In the genomic region with DNA sequence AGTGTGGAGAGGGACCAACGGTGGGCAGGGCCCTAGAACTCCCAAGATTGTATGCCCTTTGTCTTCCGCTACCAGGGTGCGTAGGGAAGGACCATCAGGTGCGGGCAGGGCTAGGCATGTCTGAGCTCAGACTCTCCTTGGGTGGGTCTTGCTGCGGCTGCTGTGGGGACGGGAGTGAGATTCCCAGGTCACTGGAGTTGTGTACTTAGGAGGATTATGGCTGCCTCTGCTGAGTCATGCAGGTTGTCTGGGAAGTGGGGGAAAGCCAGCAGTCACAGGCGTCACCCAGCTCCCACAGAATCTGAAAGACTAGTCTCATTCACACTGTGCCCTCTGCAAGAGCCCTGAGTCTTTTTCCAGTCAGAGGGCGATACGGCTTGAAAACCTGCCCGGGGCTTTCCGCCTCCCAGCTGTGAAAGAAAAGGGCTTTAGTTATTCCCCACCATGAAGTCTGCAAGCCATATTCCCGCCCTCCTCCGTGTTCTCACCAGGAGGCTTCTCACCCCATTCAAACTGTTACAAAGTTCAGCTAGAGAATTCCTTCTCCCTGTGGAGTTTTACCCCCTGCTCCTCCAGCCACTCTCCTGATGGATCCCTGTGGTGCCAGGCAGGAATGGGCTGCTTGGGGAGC, we compare ENCODE assay signal across 11 cellular contexts. TPM values are rescaled to one million over a fixed set of nuclear protein-coding genes. Genes with fewer than 3 reads are reported as not detected.
A peak's percentile ranks its signal among the peaks of the same experiment; 100 is the strongest.
DNase-seq lines count a peak whose midpoint lies in the region; FAIRE-seq and TF ChIP-seq lines count a peak whose summit lies in the region.
"Not testable (repeated sequence)": the region's sequence is repeated elsewhere in the genome, so short reads cannot be mapped to it uniquely, and the experiment has no call there.
"Had no signal": no experiment of that assay in that cellular context is flagged by ENCODE, and none has a peak within 500 bp of the region (broad histone marks: within the 10 kb centered on the region; RNA-seq: fewer than 3 reads in every experiment).

No MANE protein-coding gene starts in this region.

- H3K27me3 Mint-ChIP-seq in astrocyte (ENCODE audit: low read depth, unreplicated experiment), result not testable (repeated sequence)

- not testable (repeated sequence) for H3K23ac ChIP-seq in H1 (ENCODE audit: insufficient read length)
- H3K23ac ChIP-seq in neuronal stem cell (ENCODE audit: low read depth, low read length, poor library complexity), result peak overlapping the region; percentile 2

- not testable (repeated sequence) for TF ChIP-seq CTCF in astrocyte (IDR thresholded peaks at IDR 0.05; ENCODE audit: insufficient read depth, low read depth, low read length); H1 (IDR thresholded peaks at IDR 0.05; ENCODE audit: control extremely low read depth in 1 of 3, insufficient read depth in 1 of 3, low read depth in 1 of 3, low read length in 3 of 3); hepatocyte (IDR thresholded peaks at IDR 0.05; ENCODE audit: poor library complexity); keratinocyte (optimal IDR thresholded peaks at IDR 0.05 in 1 of 3, IDR thresholded peaks at IDR 0.05 in 1 of 3, conservative IDR thresholded peaks at IDR 0.05 in 1 of 3; ENCODE audit: extremely low read depth in 1 of 3, insufficient read depth in 2 of 3, low read length in 3 of 3)

- not testable (repeated sequence) for H4K8ac ChIP-seq in H1 (ENCODE audit: extremely low read depth, insufficient read depth, low read length); neuronal stem cell (ENCODE audit: low read depth, low read length)

- peak overlapping the region; percentile 93 for H4K5ac ChIP-seq in H1 (ENCODE audit: insufficient read length, low read depth, low read length)

- peak overlapping the region; percentile 19; the same call in 1 of the 2 replicates for H2BK12ac ChIP-seq in H1 (ENCODE audit: low read depth, low read length)
- H2BK12ac ChIP-seq in neuronal stem cell (ENCODE audit: low read length), result not testable (repeated sequence)

- H3K56ac ChIP-seq in H1 (replicated peaks; ENCODE audit: insufficient read length, low read depth, low read length), result not testable (repeated sequence)

- not testable (repeated sequence) for H4K91ac ChIP-seq in H1 (replicated peaks; ENCODE audit: insufficient read length, low read length); neuronal stem cell (ENCODE audit: low read depth, low read length, poor library complexity)

- peak overlapping the region; percentile 99 for H2BK15ac ChIP-seq in H1 (ENCODE audit: low read length)
- H2BK15ac ChIP-seq in neuronal stem cell (ENCODE audit: low read length), result not testable (repeated sequence)

- not testable (repeated sequence) for H3K9me3 ChIP-seq in HUES64 (ENCODE audit: insufficient read depth, low read depth, low read length); astrocyte (ENCODE audit: insufficient read depth, low read depth, low read length); H1 (ENCODE audit: insufficient read depth in 2 of 2, low read depth in 1 of 2, low read length in 1 of 2); hepatocyte (ENCODE audit: low read depth); keratinocyte (ENCODE audit: control insufficient read depth, low read depth, low read length); neuronal stem cell (replicated peaks in 1 of 2; ENCODE audit: control insufficient read depth in 2 of 2, insufficient read depth in 1 of 2, low read depth in 1 of 2, low read length in 2 of 2)

- not testable (repeated sequence) for FAIRE-seq in astrocyte (lab: Jason Lieb, UNC); keratinocyte (lab: Jason Lieb, UNC)
- FAIRE-seq in H1 (lab: Jason Lieb, UNC), result peak; percentile 45

- H3K27me3 ChIP-seq in H7 (ENCODE audit: control insufficient read depth, insufficient read depth, low read length); HUES64 (ENCODE audit: insufficient read depth, low read length); astrocyte (ENCODE audit: insufficient read depth, low read length); H1 (replicated peaks in 1 of 4; ENCODE audit: control insufficient read depth in 3 of 4, extremely low read depth in 1 of 4, insufficient read depth in 3 of 4, low read length in 3 of 4); hepatocyte; keratinocyte (ENCODE audit: control insufficient read depth, extremely low read depth, insufficient read depth, low read length); neuronal stem cell (ENCODE audit: control insufficient read depth in 3 of 3, insufficient read depth in 3 of 3, low read depth in 1 of 3, low read length in 3 of 3): not testable (repeated sequence)

- not testable (repeated sequence) for TF ChIP-seq POLR2A in H1 (IDR thresholded peaks at IDR 0.05; ENCODE audit: control extremely low read depth in 1 of 2, low read depth in 2 of 2, low read length in 2 of 2)

- dilution Hi-C loops in keratinocyte (cut with MboI; ENCODE audit: extremely low pct_ligation_motif_present, low sequenced_read_pairs), result not testable (repeated sequence)

- peak overlapping the region; percentile 80; the same call in 1 of the 2 replicates for H2BK20ac ChIP-seq in H1 (ENCODE audit: low read length)

- not testable (repeated sequence) for H3K9me2 ChIP-seq in hepatocyte (replicated peaks; ENCODE audit: insufficient read depth)

- H3K27ac ChIP-seq in HUES64 (ENCODE audit: low read depth, low read length) (peak overlapping the region; percentile 88), H1 (ENCODE audit: low read depth, low read length) (peak overlapping the region; percentile 53; the same call in 1 of the 2 replicates), hepatocyte (peak overlapping the region; percentile 79), keratinocyte (ENCODE audit: control insufficient read depth, insufficient read depth, low read length) (peak overlapping the region; percentile 36), neuronal stem cell (replicated peaks; ENCODE audit: low read length) (peak overlapping the region; percentile 31)
- H3K27ac ChIP-seq in astrocyte (ENCODE audit: low read depth, low read length), result not testable (repeated sequence)

- H3K4me1 ChIP-seq in HUES64 (ENCODE audit: insufficient read depth, low read length), result peaks cover 15% of the 10 kb centered on the region
- H3K4me1 ChIP-seq in astrocyte (ENCODE audit: insufficient read depth, low read length); hepatocyte (ENCODE audit: insufficient read depth); neuronal stem cell (ENCODE audit: control insufficient read depth in 2 of 2, insufficient read depth in 1 of 2, low read depth in 1 of 2, low read length in 2 of 2): not testable (repeated sequence)
- peaks cover 2 to 11% (median 5%) of the 10 kb centered on the region in 4 experiments for H3K4me1 ChIP-seq in H1 (replicated peaks in 1 of 4; ENCODE audit: control insufficient read depth in 3 of 4, insufficient read depth in 4 of 4, low read length in 3 of 4)
- peaks cover 14% of the 10 kb centered on the region for H3K4me1 ChIP-seq in keratinocyte (ENCODE audit: control insufficient read depth, extremely low read depth, insufficient read depth, low read length)

- not testable (repeated sequence) for H2BK120ac ChIP-seq in H1 (replicated peaks; ENCODE audit: low read depth, low read length); neuronal stem cell (ENCODE audit: low read depth, low read length)

- not testable (repeated sequence) for H3K36me3 ChIP-seq in H7 (replicated peaks; ENCODE audit: control insufficient read depth, insufficient read depth, low read length); HUES64 (ENCODE audit: insufficient read depth, low read length); astrocyte (ENCODE audit: insufficient read depth, low read length); H1 (ENCODE audit: control insufficient read depth in 2 of 4, insufficient read depth in 4 of 4, low read length in 3 of 4); hepatocyte (replicated peaks; ENCODE audit: insufficient read depth, low read depth); keratinocyte (ENCODE audit: control insufficient read depth in 2 of 2, extremely low read depth in 1 of 2, insufficient read depth in 2 of 2, low read length in 2 of 2); neuronal stem cell (replicated peaks in 1 of 2; ENCODE audit: control insufficient read depth in 2 of 2, insufficient read depth in 2 of 2, low read length in 2 of 2)

- peak; percentile 36 for DNase-seq in H7
- DNase-seq in astrocyte (ENCODE audit: low read depth); neuronal stem cell (ENCODE audit: low spot score): not testable (repeated sequence)
- peak; percentile 44 to 54 for DNase-seq in H1 (ENCODE audit: low read depth in 1 of 2, low spot score in 2 of 2)
- DNase-seq in hepatocyte (ENCODE audit: low spot score), result peak; percentile 27
- peak; percentile 13 for DNase-seq in keratinocyte (ENCODE audit: low read depth, low spot score)

- peak overlapping the region; percentile 87 for H3K27ac Mint-ChIP-seq in astrocyte (ENCODE audit: unreplicated experiment)

- not testable (repeated sequence) for H3K4me3 Mint-ChIP-seq in astrocyte (ENCODE audit: unreplicated experiment)

- not testable (repeated sequence) for H3K4me1 Mint-ChIP-seq in astrocyte (ENCODE audit: low read depth, unreplicated experiment)

- not testable (repeated sequence) for H3K79me1 ChIP-seq in H1 (ENCODE audit: low read depth, low read length); neuronal stem cell (ENCODE audit: low read depth, low read length)

- H3K36me3 Mint-ChIP-seq in astrocyte (ENCODE audit: low read depth, unreplicated experiment), result not testable (repeated sequence)

- H3K18ac ChIP-seq in H1 (ENCODE audit: extremely low read depth, low read length) (peak overlapping the region; percentile 93), neuronal stem cell (ENCODE audit: low read length) (peak overlapping the region; percentile 20)

- H3K4me2 ChIP-seq in astrocyte (ENCODE audit: low read length); neuronal stem cell (ENCODE audit: insufficient read depth, low read length, poor library complexity, severe bottlenecking): not testable (repeated sequence)
- H3K4me2 ChIP-seq in H1 (ENCODE audit: insufficient read depth in 1 of 2, low read depth in 2 of 2, low read length in 2 of 2) (peak overlapping the region; percentile 34 to 43; a peak in 3 of 4 replicates), hepatocyte (peak overlapping the region; percentile 47), keratinocyte (ENCODE audit: control insufficient read depth, extremely low read depth, insufficient read depth, low read depth, low read length) (peak overlapping the region; percentile 58)

- not testable (repeated sequence) for H3K4me3 ChIP-seq in H7 (ENCODE audit: insufficient read depth, low read depth, low read length); HUES64 (ENCODE audit: low read length); astrocyte (ENCODE audit: insufficient read depth, low read depth, low read length); hepatocyte; keratinocyte (ENCODE audit: control insufficient read depth in 2 of 3, extremely low read depth in 1 of 3, insufficient read depth in 2 of 3, low read depth in 1 of 3, low read length in 3 of 3); neuronal stem cell (ENCODE audit: low read length in 2 of 2)
- peak overlapping the region in 1 of 4 experiments; percentile 6; a peak in 1 of 8 replicates for H3K4me3 ChIP-seq in H1 (ENCODE audit: extremely low read depth in 1 of 4, insufficient read depth in 2 of 4, low read depth in 3 of 4, low read length in 4 of 4)

- CTCF ChIA-PET in H1 (lab: Charles Lee; ENCODE audit: partially characterized antibody), result interaction anchor here (0.5 to 1.9 kb wide), 4 partner anchors 19 to 774 kb away, joined by 3 to 6 read pairs (median 4); no protein-coding TSS in a partner anchor

- not testable (repeated sequence) for H4K20me1 ChIP-seq in astrocyte (ENCODE audit: insufficient read depth, low read length); H1 (replicated peaks in 1 of 2; ENCODE audit: control insufficient read depth in 1 of 2, insufficient read depth in 2 of 2, low read length in 2 of 2); hepatocyte (ENCODE audit: insufficient read depth, poor library complexity, severe bottlenecking); keratinocyte (ENCODE audit: control insufficient read depth, extremely low read depth, insufficient read depth, low read length)

- 0 out of 2 replicates have a peak overlapping the region, but pooled peaks have one; percentile 5 for H2AK5ac ChIP-seq in H1 (ENCODE audit: low read depth, low read length)
- H2AK5ac ChIP-seq in neuronal stem cell (ENCODE audit: low read depth, low read length), result not testable (repeated sequence)

- POLR2A ChIA-PET in H1 (lab: Charles Lee; ENCODE audit: partially characterized antibody), result interaction anchor here (0.6 kb wide), 1 partner anchor 24 kb away, joined by 3 read pairs; no protein-coding TSS in a partner anchor

- H2BK5ac ChIP-seq in H1 (ENCODE audit: low read depth, low read length), result peak overlapping the region; percentile 91; the same call in 1 of the 2 replicates
- H2BK5ac ChIP-seq in neuronal stem cell (ENCODE audit: low read length), result not testable (repeated sequence)

- not testable (repeated sequence) for H3K79me2 ChIP-seq in astrocyte (ENCODE audit: insufficient read depth, low read length); H1 (ENCODE audit: control insufficient read depth in 1 of 2, insufficient read depth in 2 of 2, low read length in 2 of 2); hepatocyte; keratinocyte (ENCODE audit: control insufficient read depth, insufficient read depth, low read length)

- H3K9me3 Mint-ChIP-seq in astrocyte (ENCODE audit: unreplicated experiment), result not testable (repeated sequence)

- H3K23me2 ChIP-seq in H1 (ENCODE audit: low read depth, low read length), result not testable (repeated sequence)

- not testable (repeated sequence) for H3K9me1 ChIP-seq in keratinocyte (ENCODE audit: control insufficient read depth, extremely low read depth, insufficient read depth, low read length)

- H3K9ac ChIP-seq in HUES64 (ENCODE audit: low read depth, low read length), result peak overlapping the region; percentile 46; the same call in 1 of the 2 replicates
- not testable (repeated sequence) for H3K9ac ChIP-seq in astrocyte (ENCODE audit: low read length); H1 (replicated peaks in 1 of 4; ENCODE audit: extremely low read depth in 1 of 4, low read depth in 3 of 4, low read length in 3 of 4); neuronal stem cell (ENCODE audit: low read depth, low read length, poor library complexity)
- peak overlapping the region; percentile 41 for H3K9ac ChIP-seq in keratinocyte (ENCODE audit: control insufficient read depth, extremely low read depth, insufficient read depth, low read length)

- H2AFZ ChIP-seq in astrocyte (ENCODE audit: low read depth, low read length) (peak overlapping the region; percentile 63), hepatocyte (peak overlapping the region; percentile 70), keratinocyte (ENCODE audit: control insufficient read depth, low read length) (peak overlapping the region; percentile 84), neuronal stem cell (ENCODE audit: low read length) (peak overlapping the region; percentile 59)
- H2AFZ ChIP-seq in H1 (ENCODE audit: low read length), result not testable (repeated sequence)

- H3K4ac ChIP-seq in H1 (replicated peaks; ENCODE audit: insufficient read length, low read depth, low read length); neuronal stem cell (ENCODE audit: low read length): not testable (repeated sequence)

- H3K14ac ChIP-seq in H1 (ENCODE audit: insufficient read length); neuronal stem cell (ENCODE audit: low read length): not testable (repeated sequence)

- WGBS in HUES64, result 18% methylated on average over 13 of the region's 13 CpGs
- 53% methylated on average over 13 of the region's 13 CpGs; no CpG with 5 or more reads in 1 of the 2 experiments for WGBS in H1 (ENCODE audit: extremely low coverage in 1 of 2, insufficient coverage in 1 of 2, insufficient read length in 1 of 2, insufficient replicate concordance in 2 of 2, low coverage in 1 of 2, low lambda C conversion rate in 2 of 2, missing lambda C conversion rate in 1 of 2), 2 experiments
- 38% methylated on average over 13 of the region's 13 CpGs for WGBS in hepatocyte (ENCODE audit: low lambda C conversion rate, missing lambda C conversion rate)
- WGBS in neuronal stem cell (ENCODE audit: extremely low coverage in 2 of 2, insufficient read length in 2 of 2, insufficient replicate concordance in 1 of 2), 2 donors, result no CpG with 5 or more reads among the region's 13 CpGs

- not testable (repeated sequence) for TF ChIP-seq EP300 in H1 (IDR thresholded peaks at IDR 0.05; ENCODE audit: borderline replicate concordance in 1 of 2, low read depth in 2 of 2, low read length in 2 of 2)

- not testable (repeated sequence) for TF ChIP-seq RAD21 in H1 (IDR thresholded peaks at IDR 0.05 in 1 of 2, conservative IDR thresholded peaks at IDR 0.05 in 1 of 2; ENCODE audit: low read depth in 2 of 2, low read length in 2 of 2)

RNA-seq across cellular contexts. Expression of a gene that starts 9.1 kb away (rescaled TPM):
- not detected in 2 replicates for total RNA-seq in H7 (2014; rRNA removed; shearing (Covaris generic))
- polyA plus RNA-seq in HUES64 (2013, experiment 1 of 2), result not detected
- not detected for polyA plus RNA-seq in HUES64 (2013, experiment 2 of 2)
- not detected in 2 replicates for total RNA-seq in astrocyte
- not detected in 2 replicates for total RNA-seq in H1 (2021; fragmentation: NEBNext Ultra II Directional; extraction: Animal tissue kit (Norgen Biotek cat#: 25700))
- polyA plus RNA-seq in H1 (2011; rRNA removed), result not detected in 2 replicates
- not detected for polyA plus RNA-seq in H1 (2011; cell fraction: cytosol; rRNA removed)
- not detected for polyA plus RNA-seq in H1 (2011; cell fraction: nucleus; rRNA removed)
- not detected in 4 replicates for polyA plus RNA-seq in H1 (2012, experiment 1 of 2)
- not detected for polyA plus RNA-seq in H1 (2012, experiment 2 of 2)
- polyA plus RNA-seq in H1 (2013, experiment 1 of 2), result not detected
- not detected for polyA plus RNA-seq in H1 (2013, experiment 2 of 2)
- not detected in 2 replicates for polyA minus RNA-seq in H1 (2011; rRNA and poly(A)+ RNA removed)
- not detected for polyA minus RNA-seq in H1 (2011; cell fraction: cytosol; rRNA and poly(A)+ RNA removed)
- polyA minus RNA-seq in H1 (2011; cell fraction: nucleus; rRNA and poly(A)+ RNA removed), result not detected
- not detected in 2 replicates for total RNA-seq in hepatocyte
- not detected in 2 replicates for polyA plus RNA-seq in hepatocyte
- polyA plus RNA-seq in keratinocyte, result 0.26 to 0.58 TPM (median 0.33 TPM) in 3 replicates
- not detected for polyA plus RNA-seq in keratinocyte (2011; ENCODE audit: low read depth)
- polyA plus RNA-seq in keratinocyte (2011; cell fraction: cytosol; rRNA removed), result 0.41 and 0.43 TPM in 2 replicates
- 0.15 and 0.51 TPM in 2 replicates for polyA plus RNA-seq in keratinocyte (2011; cell fraction: nucleus; rRNA removed)
- 0.28 TPM in 1 of 2 replicates, not detected in the other for polyA plus RNA-seq in keratinocyte (2012; ENCODE audit: low replicate concordance)
- polyA minus RNA-seq in keratinocyte, result not detected in 3 replicates
- polyA minus RNA-seq in keratinocyte (2011; cell fraction: cytosol; rRNA and poly(A)+ RNA removed), result not detected
- not detected in 2 replicates for polyA minus RNA-seq in keratinocyte (2011; cell fraction: nucleus; rRNA and poly(A)+ RNA removed)
- polyA plus RNA-seq in neuronal stem cell (2013, experiment 1 of 2), result not detected
- polyA plus RNA-seq in neuronal stem cell (2013, experiment 2 of 2), result not detected
- total RNA-seq: CD4-positive, alpha-beta T cell; GM12878; M059J; SJCRH30 had no signal
- polyA plus RNA-seq: GM12878 had no signal
